Comparison of ENCODE assay signal across 9 cellular contexts in the genomic region with DNA sequence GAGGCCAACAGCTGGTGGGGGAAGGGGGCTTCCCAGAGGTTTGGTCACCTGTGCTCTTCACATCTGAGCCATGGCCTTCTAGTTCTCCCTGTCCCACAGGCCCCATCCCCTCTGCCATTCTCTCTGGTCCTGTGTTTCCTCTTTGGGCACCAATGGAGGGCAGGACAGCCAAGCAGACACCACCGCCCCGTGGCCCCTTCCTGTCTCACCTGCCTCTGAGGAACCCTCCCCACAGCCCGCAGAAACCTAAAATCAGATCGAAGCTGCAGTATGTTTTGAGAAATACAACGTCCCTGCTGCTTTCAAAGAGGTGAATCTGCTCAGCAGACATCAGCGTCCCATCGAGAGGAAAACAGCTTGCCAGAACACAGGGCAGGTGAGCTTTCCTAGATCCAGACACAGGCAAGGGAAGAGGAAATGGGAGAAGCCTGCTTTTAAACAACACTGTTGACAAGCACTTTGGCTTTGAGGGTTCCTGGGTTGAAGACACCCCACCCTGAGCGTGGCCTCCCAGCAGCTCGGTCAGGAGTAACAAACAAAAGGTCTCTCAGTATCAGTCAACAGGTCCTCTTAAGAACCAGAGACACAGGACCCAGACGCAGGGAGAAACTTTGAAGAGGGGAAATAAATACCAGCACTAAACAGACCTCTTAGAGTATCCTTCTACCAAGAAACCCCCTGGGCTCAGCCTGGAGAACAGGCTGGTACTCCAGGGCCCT. TPM values are rescaled to one million over a fixed set of nuclear protein-coding genes. Genes with fewer than 3 reads are reported as not detected.
DNase-seq lines count a peak whose midpoint lies in the region; ATAC-seq and TF ChIP-seq lines count a peak whose summit lies in the region.
"Had no signal": no experiment of that assay in that cellular context is flagged by ENCODE, and none has a peak within 500 bp of the region (broad histone marks: within the 10 kb centered on the region; RNA-seq: fewer than 3 reads in every experiment).

No MANE protein-coding gene starts in this region.

- ATAC-seq in upper lobe of right lung (no peak), HG02938 (IDR thresholded peaks at IDR 0.05; ENCODE audit: unreplicated experiment) (no peak)

- H3K27me3 ChIP-seq in liver (ENCODE audit: control insufficient read depth in 4 of 4, insufficient read depth in 4 of 4, low read length in 3 of 4): no peaks in the 10 kb centered on the region
- H3K27me3 ChIP-seq in upper lobe of right lung: no peaks in the 10 kb centered on the region

- no peak overlapping the region for H3K4me3 ChIP-seq in liver (ENCODE audit: low read depth in 1 of 3, low read length in 3 of 3)
- peak overlapping the region; percentile 10 for H3K4me3 ChIP-seq in upper lobe of right lung

- no peak for TF ChIP-seq RAD21 in liver (IDR thresholded peaks at IDR 0.05)

- H3K9ac ChIP-seq in liver (ENCODE audit: low read depth in 1 of 2, low read length in 2 of 2): peak overlapping the region in 1 of 2 donors; percentile 23

- H3K27ac ChIP-seq in liver (ENCODE audit: low read depth in 1 of 2, low read length in 2 of 2) (peak overlapping the region; percentile 16 to 44), upper lobe of right lung (no peak overlapping the region)

- TF ChIP-seq CTCF in liver (IDR thresholded peaks at IDR 0.05; ENCODE audit: low read depth, low read length, missing input control) (no peak), upper lobe of right lung (IDR thresholded peaks at IDR 0.05) (no peak)

- H3K36me3 ChIP-seq in liver (ENCODE audit: control insufficient read depth in 4 of 4, insufficient read depth in 3 of 4, low read depth in 1 of 4, low read length in 3 of 4): peaks cover 4 to 21% (median 13%) of the 10 kb centered on the region in 4 donors
- H3K36me3 ChIP-seq in upper lobe of right lung: peaks cover 25% of the 10 kb centered on the region

- intact Hi-C loops in upper lobe of right lung (cut with DNase I): no loop called here

- no peaks in the 10 kb centered on the region for H3K9me3 ChIP-seq in liver (ENCODE audit: control insufficient read depth in 4 of 4, low read length in 3 of 4)
- no peaks in the 10 kb centered on the region for H3K9me3 ChIP-seq in upper lobe of right lung

- peak; percentile 31 for DNase-seq in stimulated activated CD4-positive, alpha-beta T cell treated with anti-CD3 and anti-CD28 coated beads, Interleukin-4, amount 100 ng/mL, for 1 hour
- no peak for DNase-seq in stimulated activated CD4-positive, alpha-beta T cell treated with anti-CD3 and anti-CD28 coated beads, Interleukin-2, amount 100 ng/mL, for 48 hours
- peak; percentile 37 for DNase-seq in activated CD8-positive, alpha-beta memory T cell treated with anti-CD3 and anti-CD28 coated beads, Interleukin-2, amount 50 U/mL, for 4 hours
- no peak for DNase-seq in upper lobe of right lung
- DNase-seq in NCI-H345 treated with DMSO at 0.1 percent for 48 hours (lab: John Stamatoyannopoulos, UW; ENCODE audit: unreplicated experiment): no peak
- no peak for DNase-seq in NCI-H774 (lab: John Stamatoyannopoulos, UW)

- WGBS in liver: 80% methylated on average over 10 of the region's 10 CpGs

- H3K4me1 ChIP-seq in liver (ENCODE audit: control insufficient read depth in 4 of 4, insufficient read depth in 4 of 4, low read length in 3 of 4): peaks cover 41 to 65% (median 60%) of the 10 kb centered on the region in 4 donors
- H3K4me1 ChIP-seq in upper lobe of right lung: peaks cover 41% of the 10 kb centered on the region

TF ChIP-seq in liver, 16 proteins besides CTCF, POLR2A, EP300 and RAD21:
- TF ChIP-seq FOXA2 (IDR thresholded peaks at IDR 0.05): no peak
- TF ChIP-seq HNF4G (IDR thresholded peaks at IDR 0.05): no peak

RNA-seq across cellular contexts. Expression of gene PANK4, which starts 2.3 kb away (rescaled TPM):
- total RNA-seq in liver (10 to 100 TPM; 13.6 to 26.8 TPM), upper lobe of right lung (36.4 TPM)
- polyA plus RNA-seq in liver: 10 to 100 TPM in 1 of 2 donors, 1 to 10 TPM in 1; 6.2 to 11.6 TPM

RNA-seq across cellular contexts. Expression of gene HES5, which starts 6.0 kb away (rescaled TPM):
- under 1 TPM; 0.08 to 0.93 TPM for total RNA-seq in liver
- not detected for polyA plus RNA-seq in liver
- total RNA-seq in upper lobe of right lung: 1.5 TPM
- total RNA-seq: epithelial cell of proximal tubule had no signal

RNA-seq across cellular contexts. Expression of gene TNFRSF14, which starts 32.1 kb away (rescaled TPM):
- total RNA-seq in liver (10 to 100 TPM; 14.8 to 28.9 TPM), upper lobe of right lung (133 TPM)
- 10 to 100 TPM; 29.2 to 38.1 TPM for polyA plus RNA-seq in liver

RNA-seq across cellular contexts. Expression of gene PLCH2, which starts 48.0 kb away (rescaled TPM):
- total RNA-seq in liver (1 to 10 TPM in 1 of 2 donors, under 1 TPM in 1; 0.33 to 1.0 TPM), upper lobe of right lung (2.4 TPM)
- polyA plus RNA-seq in liver: 1 to 10 TPM in 1 of 2 donors, not detected in 1; 1.3 TPM

Comparison
In these comparisons a context has a peak if more than half of its experiments do, and no peak if none do; other contexts are left out.
1. DNase-seq: peak in stimulated activated CD4-positive, alpha-beta T cell treated with anti-CD3 and anti-CD28 coated beads, Interleukin-4, amount 100 ng/mL, for 1 hour (single experiment) and activated CD8-positive, alpha-beta memory T cell treated with anti-CD3 and anti-CD28 coated beads, Interleukin-2, amount 50 U/mL, for 4 hours (single experiment); none in stimulated activated CD4-positive, alpha-beta T cell treated with anti-CD3 and anti-CD28 coated beads, Interleukin-2, amount 100 ng/mL, for 48 hours (0 of 2), upper lobe of right lung (single experiment), NCI-H345 treated with DMSO at 0.1 percent for 48 hours (single experiment) and NCI-H774 (single experiment).